In genomic region chr6:7561153-7561964, GRCh38 we compare ENCODE assay signal across 10 cellular contexts. TPM values are rescaled to one million over a fixed set of nuclear protein-coding genes. Genes with fewer than 3 reads are reported as not detected.
DNase-seq lines count a peak whose midpoint lies in the region; ATAC-seq, FAIRE-seq and TF ChIP-seq lines count a peak whose summit lies in the region.
"Had no signal": no experiment of that assay in that cellular context is flagged by ENCODE, and none has a peak within 500 bp of the region (broad histone marks: within the 10 kb centered on the region; RNA-seq: fewer than 3 reads in every experiment).

No MANE protein-coding gene starts in this region.

- no peak for TF ChIP-seq RAD21 in K562 (CRISPR knock-in tag; conservative IDR thresholded peaks at IDR 0.05 in 1 of 2, IDR thresholded peaks at IDR 0.05 in 1 of 2)

- H3K27ac ChIP-seq in 22Rv1 (peak overlapping the region; percentile 78), K562 (ENCODE audit: extremely low read depth, low read depth, low read length) (no peak overlapping the region), aorta (ENCODE audit: low read depth in 1 of 2, low read length in 2 of 2) (no peak overlapping the region)

- ATAC-seq in K562 (peak; percentile 63), GM19023 (IDR thresholded peaks at IDR 0.05; ENCODE audit: unreplicated experiment) (no peak), aorta (ENCODE audit: low FRiP score) (no peak)

- H3K79me2 ChIP-seq in K562 (ENCODE audit: control insufficient read depth, insufficient read depth, low read length), result no peaks in the 10 kb centered on the region

- CTCF ChIA-PET in K562 (lab: Yijun Ruan, JAX; ENCODE audit: low intra/inter-chr PET ratio), result interaction anchor here (0.6 kb wide), 1 partner anchor 69 kb away, joined by 3 read pairs; no protein-coding TSS in a partner anchor

- peak; percentile 37 to 60 for DNase-seq in NCI-H187 (lab: John Stamatoyannopoulos, UW)
- peak; percentile 49 to 59 (median 56) for DNase-seq in K562 (ENCODE audit: extremely low read depth in 1 of 4, low spot score in 3 of 4)
- peak; percentile 57 for DNase-seq in kidney epithelial cell (ENCODE audit: low read depth)
- DNase-seq in HK-2 (ENCODE audit: unreplicated experiment), result no peak
- DNase-seq in stimulated activated naive CD4-positive, alpha-beta T cell treated with Interleukin-2 at 50 U/mL for 16 hours (lab: John Stamatoyannopoulos, UW), result no peak
- no peak for DNase-seq in aorta
- DNase-seq: activated T-cell treated with anti-CD3 and anti-CD28 coated beads, Interleukin-2, amount 50 U/mL, for 48 hours; MV-4-11 had no signal

- no peak overlapping the region; a peak in 1 of 4 replicates for H3K9ac ChIP-seq in K562 (ENCODE audit: insufficient read depth in 1 of 2, low read depth in 2 of 2, low read length in 2 of 2)

- H2AFZ ChIP-seq in K562 (ENCODE audit: low read depth, low read length), result no peak overlapping the region

- under 1% methylated on average over 19 of the region's 19 CpGs for WGBS in K562 (ENCODE audit: insufficient coverage, low coverage, missing lambda C conversion rate)
- WGBS in aorta, 2 donors, result 80% methylated on average over 19 of the region's 19 CpGs

- no peaks in the 10 kb centered on the region for H3K36me3 ChIP-seq in K562 (ENCODE audit: control insufficient read depth, insufficient read depth, low read length)
- H3K36me3 ChIP-seq in kidney epithelial cell (ENCODE audit: control insufficient read depth, insufficient read depth, low read length), result no peaks in the 10 kb centered on the region
- no peaks in the 10 kb centered on the region for H3K36me3 ChIP-seq in aorta (ENCODE audit: control insufficient read depth in 1 of 2, insufficient read depth in 2 of 2, low read length in 1 of 2)

- no peak for TF ChIP-seq POLR2A in K562 (conservative IDR thresholded peaks at IDR 0.05)

- intact Hi-C loops in K562 (cut with micrococcal nuclease) (no loop called here), aorta (cut with DNase I) (no loop called here)

- H4K20me1 ChIP-seq in K562 (replicated peaks; ENCODE audit: control insufficient read depth, insufficient read depth, low read length), result 0 out of 2 replicates have a peak, but pooled peaks cover 6% of the 10 kb centered on the region

- H3K27me3 ChIP-seq in K562 (ENCODE audit: control insufficient read depth in 2 of 2, insufficient read depth in 2 of 2, low read length in 2 of 2), result peaks cover 58 to 64% of the 10 kb centered on the region in 2 experiments
- no peaks in the 10 kb centered on the region for H3K27me3 ChIP-seq in kidney epithelial cell (ENCODE audit: control insufficient read depth, insufficient read depth, low read length)
- H3K27me3 ChIP-seq in aorta (ENCODE audit: control insufficient read depth in 1 of 2, insufficient read depth in 2 of 2, low read length in 1 of 2), result no peaks in the 10 kb centered on the region

- no peak overlapping the region for H3K4me3 ChIP-seq in K562
- no peak overlapping the region for H3K4me3 ChIP-seq in kidney epithelial cell (ENCODE audit: low read depth, low read length)
- H3K4me3 ChIP-seq in aorta (ENCODE audit: low read length in 2 of 2), result no peak overlapping the region

- BruUV-seq in K562 (replicated peaks; lab: Mats Ljungman, UMichigan), result no TSS peak

- H3K4me2 ChIP-seq in K562 (ENCODE audit: insufficient read depth, low read length), result no peak overlapping the region

- 0 out of 2 replicates have a peak, but pooled peaks have one; percentile 23 for TF ChIP-seq EP300 in K562 (IDR thresholded peaks at IDR 0.05; ENCODE audit: low read length)

- FAIRE-seq in K562 (lab: Jason Lieb, UNC), result no peak

- H3K4me1 ChIP-seq in K562 (replicated peaks in 1 of 2; ENCODE audit: control insufficient read depth in 2 of 2, insufficient read depth in 2 of 2, low read length in 2 of 2) (peaks cover 0 to 4% of the 10 kb centered on the region in 2 experiments; a peak in 1 of 5 replicates), aorta (ENCODE audit: control insufficient read depth in 1 of 2, insufficient read depth in 2 of 2, low read length in 2 of 2) (no peaks in the 10 kb centered on the region)

- TF ChIP-seq CTCF in 22Rv1 (IDR thresholded peaks at IDR 0.05) (no peak), K562 (IDR thresholded peaks at IDR 0.05 in 2 of 3, conservative IDR thresholded peaks at IDR 0.05 in 1 of 3; ENCODE audit: insufficient read depth in 2 of 3, low read depth in 1 of 3, low read length in 3 of 3) (no peak), kidney epithelial cell (IDR thresholded peaks at IDR 0.05; ENCODE audit: insufficient read depth, low read length, poor library complexity, severe bottlenecking) (no peak)

- in situ Hi-C loops in K562 (cut with MboI), result no loop called here

- no peaks in the 10 kb centered on the region for H3K9me1 ChIP-seq in K562 (ENCODE audit: control insufficient read depth, insufficient read depth, low read length)

- POLR2A ChIA-PET in K562 (lab: Yijun Ruan, JAX), result interaction anchor here (0.6 to 1.1 kb wide), 6 partner anchors 9 to 745 kb away, joined by 3 to 4 read pairs (median 3); partner anchors contain the start of gene SNRNP48

- H3K9me3 ChIP-seq in K562 (replicated peaks; ENCODE audit: control insufficient read depth, insufficient read depth, low read depth, low read length), result no peaks in the 10 kb centered on the region
- H3K9me3 ChIP-seq in aorta (ENCODE audit: control insufficient read depth, low read length), result no peaks in the 10 kb centered on the region

TF ChIP-seq in K562, 482 proteins besides CTCF, POLR2A, EP300 and RAD21 (continues in another document):
- 0 out of 2 replicates have a peak, but pooled peaks have one; percentile 37 for TF ChIP-seq CXXC5 (CRISPR knock-in tag; IDR thresholded peaks at IDR 0.05)

RNA-seq across cellular contexts. Expression of gene DSP, which starts 19.9 kb away (rescaled TPM):
- 0.07 and 0.09 TPM in 2 replicates for total RNA-seq in K562 (2011; cell fraction: chromatin; rRNA removed; ENCODE audit: low replicate concordance)
- under 0.01 and 0.13 TPM in 2 replicates for total RNA-seq in K562 (2011; cell fraction: nucleolus; rRNA removed)
- total RNA-seq in K562 (2011; cell fraction: nucleoplasm; rRNA removed), result not detected in 2 replicates
- total RNA-seq in K562 (2014; rRNA removed) (under 0.01 and 0.04 TPM in 2 replicates), K562 (2014; rRNA removed; fragmentation: Illumina TruSeq; extraction: Trizol) (0.04 and 0.06 TPM in 2 replicates), K562 (2015; rRNA removed; fragmentation: Illumina TruSeq; extraction: Trizol) (under 0.01 TPM in 1 of 2 replicates, not detected in the other), K562 (2021) (0.24 and 0.27 TPM in 2 replicates), kidney epithelial cell (216 and 220 TPM in 2 replicates), aorta (1 to 10 TPM; 4.1 to 6.3 TPM)
- polyA plus RNA-seq in K562 (2011; rRNA removed) (0.03 TPM in 1 of 2 replicates, not detected in the other), K562 (2014; fragmentation: Illumina TruSeq; extraction: Trizol) (0.03 and 0.04 TPM in 2 replicates), K562 (2014; fragmentation: Nextera tagmentation; extraction: Ambion mirVana) (under 1 TPM in 1 of 2 experiments, not detected in 1; 0.01 TPM), K562 (2014; rRNA removed) (0.01 TPM in 1 of 2 replicates, not detected in the other), aorta (10 to 100 TPM in 1 of 2 donors, under 1 TPM in 1; 0.41 to 22.8 TPM)
- polyA plus RNA-seq in K562 (2011; cell fraction: cytosol; rRNA removed), result 0.01 TPM in 1 of 2 replicates, not detected in the other
- polyA plus RNA-seq in K562 (2011; cell fraction: nucleus; rRNA removed), result 0.01 and 0.04 TPM in 2 replicates
- polyA plus RNA-seq in K562 (2012), result 0.01 and 0.04 TPM in 2 replicates
- polyA minus RNA-seq in K562 (2011; rRNA and poly(A)+ RNA removed), result 0.03 and 0.04 TPM in 2 replicates
- 1.4 TPM in 1 of 2 replicates, not detected in the other for polyA minus RNA-seq in K562 (2011; cell fraction: cytosol; rRNA and poly(A)+ RNA removed)
- polyA minus RNA-seq in K562 (2011; cell fraction: nucleus; rRNA and poly(A)+ RNA removed), result under 0.01 and 0.13 TPM in 2 replicates

RNA-seq across cellular contexts. Expression of gene SNRNP48, which starts 28.6 kb away (rescaled TPM):
- 15.6 and 54.4 TPM in 2 replicates for total RNA-seq in K562 (2011; cell fraction: chromatin; rRNA removed; ENCODE audit: low replicate concordance)
- total RNA-seq in K562 (2011; cell fraction: nucleolus; rRNA removed), result 8.3 and 10.7 TPM in 2 replicates
- 27.1 and 58.2 TPM in 2 replicates for total RNA-seq in K562 (2011; cell fraction: nucleoplasm; rRNA removed)
- total RNA-seq in K562 (2014; rRNA removed), result 17.1 and 17.7 TPM in 2 replicates
- total RNA-seq in K562 (2014; rRNA removed; fragmentation: Illumina TruSeq; extraction: Trizol), result 32.9 and 35.7 TPM in 2 replicates
- total RNA-seq in K562 (2015; rRNA removed; fragmentation: Illumina TruSeq; extraction: Trizol), result 26.9 and 31.1 TPM in 2 replicates
- 18.6 and 21.2 TPM in 2 replicates for total RNA-seq in K562 (2021)
- 22.3 and 22.8 TPM in 2 replicates for polyA plus RNA-seq in K562 (2011; rRNA removed)
- polyA plus RNA-seq in K562 (2011; cell fraction: cytosol; rRNA removed), result 3.9 and 11.2 TPM in 2 replicates
- polyA plus RNA-seq in K562 (2011; cell fraction: nucleus; rRNA removed), result 18.1 TPM in 2 replicates
- polyA plus RNA-seq in K562 (2012), result 18.1 and 19.1 TPM in 2 replicates
- 20.6 and 28.1 TPM in 2 replicates for polyA plus RNA-seq in K562 (2014; fragmentation: Illumina TruSeq; extraction: Trizol)
- polyA plus RNA-seq in K562 (2014; fragmentation: Nextera tagmentation; extraction: Ambion mirVana), result 1 to 10 TPM; 6.2 to 8.7 TPM
- 18.6 and 19.2 TPM in 2 replicates for polyA plus RNA-seq in K562 (2014; rRNA removed)
- polyA minus RNA-seq in K562 (2011; rRNA and poly(A)+ RNA removed), result 22.4 and 26.7 TPM in 2 replicates
- 4.6 and 6.0 TPM in 2 replicates for polyA minus RNA-seq in K562 (2011; cell fraction: cytosol; rRNA and poly(A)+ RNA removed)
- polyA minus RNA-seq in K562 (2011; cell fraction: nucleus; rRNA and poly(A)+ RNA removed), result 17.8 and 30.8 TPM in 2 replicates
- total RNA-seq in kidney epithelial cell, result 6.4 and 8.9 TPM in 2 replicates
- total RNA-seq in aorta, result 10 to 100 TPM in 1 of 2 donors, 1 to 10 TPM in 1; 8.0 to 15.2 TPM
- 1 to 10 TPM; 7.0 to 8.7 TPM for polyA plus RNA-seq in aorta

Comparison
In these comparisons a context has a peak if more than half of its experiments do, and no peak if none do; other contexts are left out.
1. DNase-seq: peak in NCI-H187 (2 of 2), K562 (4 of 4) and kidney epithelial cell (single experiment); none in HK-2 (single experiment), stimulated activated naive CD4-positive, alpha-beta T cell treated with Interleukin-2 at 50 U/mL for 16 hours (single experiment) and aorta (0 of 2).
2. RNA of gene DSP, which starts 19.9 kb away (total RNA-seq): 216 to 220 TPM in kidney epithelial cell; 4.1 to 6.3 TPM in aorta and under 0.01 to 0.27 TPM in K562; every median in the first group is over 10 times any median in the second.